In genomic region chr6:32637219-32637880, GRCh38 we compare ENCODE assay signal across 9 cellular contexts. TPM values are rescaled to one million over a fixed set of nuclear protein-coding genes. Genes with fewer than 3 reads are reported as not detected.
DNase-seq lines count a peak whose midpoint lies in the region; ATAC-seq and TF ChIP-seq lines count a peak whose summit lies in the region.
"Had no signal": no experiment of that assay in that cellular context is flagged by ENCODE, and none has a peak within 500 bp of the region (broad histone marks: within the 10 kb centered on the region; RNA-seq: fewer than 3 reads in every experiment).

Gene HLA-DQA1, plus strand, starts transcription at chr6:32637406. Its CDS starts 53 bp downstream, at chr6:32637459.

- POLR2A ChIA-PET in CD4-positive, alpha-beta memory T cell (lab: Charles Lee; ENCODE audit: partially characterized antibody), result no interaction called here

- peak within 1 kb of the TSS in 4 of 8 donors; percentile 12 to 49 (median 36) for H3K4me3 Mint-ChIP-seq in CD4-positive, alpha-beta memory T cell

- DNase-seq in Right ventricle myocardium superior (no peak), right atrium auricular region (ENCODE audit: low spot score) (no peak)
- DNase-seq in stimulated activated CD4-positive, alpha-beta T cell treated with anti-CD3 and anti-CD28 coated beads, Interleukin-4, amount 100 ng/mL, for 24 hours, result no peak
- no peak for DNase-seq in CD4-positive, alpha-beta memory T cell
- DNase-seq in activated CD4-positive, alpha-beta T cell treated with anti-CD3 and anti-CD28 coated beads, Interleukin-2, amount 50 U/mL, for 48 hours, result no peak

- intact Hi-C loops in Right ventricle myocardium superior (cut with DNase I), result no loop called here
- intact Hi-C loops in CD4-positive, alpha-beta memory T cell (cut with micrococcal nuclease), result no loop called here

- H3K4me1 ChIP-seq in right atrium auricular region (no peaks in the 10 kb centered on the region), duodenal mucosa (ENCODE audit: control insufficient read depth in 1 of 2, insufficient read depth in 2 of 2, low read length in 2 of 2) (no peaks in the 10 kb centered on the region), urinary bladder (ENCODE audit: insufficient read depth) (no peaks in the 10 kb centered on the region)
- H3K4me1 ChIP-seq in CD4-positive, alpha-beta memory T cell (ENCODE audit: insufficient read depth, low read length), result peaks cover 8% of the 10 kb centered on the region

- H3K9me3 ChIP-seq in right atrium auricular region (no peaks in the 10 kb centered on the region), duodenal mucosa (ENCODE audit: control insufficient read depth in 1 of 2, low read length in 2 of 2) (no peaks in the 10 kb centered on the region)
- H3K9me3 ChIP-seq in CD4-positive, alpha-beta memory T cell (ENCODE audit: control insufficient read depth in 1 of 2, low read length in 2 of 2), result no peaks in the 10 kb centered on the region

- H3K36me3 Mint-ChIP-seq in CD4-positive, alpha-beta memory T cell, result no peaks in the 10 kb centered on the region

- H3K27me3 ChIP-seq in right atrium auricular region, result no peaks in the 10 kb centered on the region
- H3K27me3 ChIP-seq in duodenal mucosa (ENCODE audit: control insufficient read depth in 1 of 2, insufficient read depth in 2 of 2, low read length in 2 of 2), result peaks cover 0 to 7% of the 10 kb centered on the region in 2 donors
- H3K27me3 ChIP-seq in CD4-positive, alpha-beta memory T cell (ENCODE audit: insufficient read depth, low read length), result no peaks in the 10 kb centered on the region

- TF ChIP-seq CTCF in right atrium auricular region (IDR thresholded peaks at IDR 0.05), result no peak

- H3K27ac ChIP-seq in right atrium auricular region (no peak within 1 kb of the TSS), duodenal mucosa (ENCODE audit: low read depth, low read length) (peak within 1 kb of the TSS; percentile 36), urinary bladder (ENCODE audit: low read depth) (no peak within 1 kb of the TSS)
- H3K27ac ChIP-seq in CD4-positive, alpha-beta memory T cell (ENCODE audit: low read depth, low read length), result no peak within 1 kb of the TSS

- CTCF ChIA-PET in CD4-positive, alpha-beta memory T cell (lab: Charles Lee; ENCODE audit: partially characterized antibody), result no interaction called here

- WGBS in urinary bladder, result 48% methylated on average over 7 of the region's 7 CpGs

- H3K27ac Mint-ChIP-seq in CD4-positive, alpha-beta memory T cell, result no peak within 1 kb of the TSS

- ATAC-seq in Right ventricle myocardium superior (ENCODE audit: poor library complexity), result peak; percentile 27
- peak; percentile 76 for ATAC-seq in HG03108 (IDR thresholded peaks at IDR 0.05; ENCODE audit: unreplicated experiment)

- H3K4me1 Mint-ChIP-seq in CD4-positive, alpha-beta memory T cell, result peaks cover 11 to 23% (median 21%) of the 10 kb centered on the region in 4 donors

- H3K4me3 ChIP-seq in right atrium auricular region (no peak within 1 kb of the TSS), duodenal mucosa (ENCODE audit: low read depth in 1 of 2, low read length in 2 of 2) (peak within 1 kb of the TSS in 1 of 2 donors; percentile 30), urinary bladder (ENCODE audit: low read depth, low read length) (no peak within 1 kb of the TSS)
- no peak within 1 kb of the TSS for H3K4me3 ChIP-seq in CD4-positive, alpha-beta memory T cell (ENCODE audit: low read length in 2 of 2)

- peaks cover 0 to 8% of the 10 kb centered on the region in 2 donors for H3K27me3 Mint-ChIP-seq in CD4-positive, alpha-beta memory T cell

- no peaks in the 10 kb centered on the region for H3K9me3 Mint-ChIP-seq in CD4-positive, alpha-beta memory T cell

- no peaks in the 10 kb centered on the region for H3K36me3 ChIP-seq in right atrium auricular region
- H3K36me3 ChIP-seq in duodenal mucosa (ENCODE audit: control insufficient read depth in 1 of 2, insufficient read depth in 2 of 2, low read length in 2 of 2), result no peaks in the 10 kb centered on the region
- no peaks in the 10 kb centered on the region for H3K36me3 ChIP-seq in urinary bladder (ENCODE audit: insufficient read depth)
- no peaks in the 10 kb centered on the region for H3K36me3 ChIP-seq in CD4-positive, alpha-beta memory T cell (ENCODE audit: insufficient read depth, low read length)

- H3K9ac ChIP-seq in duodenal mucosa (ENCODE audit: low read depth in 1 of 2, low read length in 2 of 2), result peak within 1 kb of the TSS in 1 of 2 donors; percentile 15

RNA-seq across cellular contexts. Expression of gene HLA-DQA1, which starts in this region (rescaled TPM):
- total RNA-seq in Right ventricle myocardium superior, result 5.5 TPM
- total RNA-seq in right atrium auricular region, result 1 to 10 TPM in 1 of 2 donors, under 1 TPM in 1; 0.63 to 2.9 TPM
- 16.0 TPM for total RNA-seq in urinary bladder
- 41.8 TPM for polyA plus RNA-seq in urinary bladder
- 1 to 10 TPM; 5.8 to 6.7 TPM for total RNA-seq in CD4-positive, alpha-beta memory T cell
- polyA plus RNA-seq in CD4-positive, alpha-beta memory T cell, result 1 to 10 TPM in 1 of 2 donors, not detected in 1; 4.7 TPM
- polyA plus RNA-seq: BJ had no signal
